ENCODE assay signal across 9 cellular contexts in the genomic region with DNA sequence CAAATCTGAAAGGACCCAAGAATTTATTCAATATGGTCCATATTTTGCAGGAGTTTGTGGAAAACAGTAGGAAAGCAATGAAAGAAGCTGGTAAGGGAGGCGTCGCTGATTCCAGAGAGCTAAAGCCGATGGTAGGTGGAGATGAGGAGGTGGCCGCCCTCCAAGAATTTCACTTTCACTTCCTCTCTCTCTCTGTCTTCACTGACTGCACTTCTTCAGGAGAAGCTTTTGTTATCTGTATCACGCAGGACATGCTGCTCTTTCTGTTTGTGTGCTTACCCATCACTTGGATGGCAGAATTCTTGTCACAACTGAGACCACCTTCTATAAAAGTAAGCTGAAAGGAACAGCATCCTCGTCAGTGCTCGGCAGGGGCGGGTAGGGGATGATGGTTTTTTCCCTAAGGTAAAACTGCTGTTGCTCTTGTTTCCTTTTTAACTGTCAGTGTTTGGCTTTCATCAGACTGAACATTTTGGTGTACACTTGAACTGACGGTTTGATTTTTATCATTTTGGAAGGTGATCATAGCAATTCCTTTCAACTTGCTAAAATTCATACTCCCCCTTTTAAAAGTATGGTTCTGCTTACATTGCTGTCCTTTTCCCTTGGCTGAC.
DNase-seq lines count a peak whose midpoint lies in the region; ATAC-seq and TF ChIP-seq lines count a peak whose summit lies in the region.
"Had no signal": no experiment of that assay in that cellular context is flagged by ENCODE, and none has a peak within 500 bp of the region (broad histone marks: within the 10 kb centered on the region; RNA-seq: fewer than 3 reads in every experiment).

No MANE protein-coding gene starts in this region.

- intact Hi-C loops in gastrocnemius medialis (cut with DNase I; ENCODE audit: low total_unique reads) = no loop called here

- ATAC-seq in HG02763 (IDR thresholded peaks at IDR 0.05; ENCODE audit: unreplicated experiment) (peak; percentile 98), gastrocnemius medialis (no peak)

- DNase-seq in NK-92 treated with Interleukin-12 subunit alpha and Interleukin-12 subunit beta, amount 100 ng/mL, for 24 hours (lab: John Stamatoyannopoulos, UW) = peak; percentile 15
- DNase-seq in NK-92 (lab: John Stamatoyannopoulos, UW; ENCODE audit: unreplicated experiment) = no peak
- DNase-seq in NOMO-1 treated with dmso at 0.1 percent for 144 hours (lab: John Stamatoyannopoulos, UW; ENCODE audit: unreplicated experiment) = peak; percentile 77
- DNase-seq in T47D (ENCODE audit: low read depth in 1 of 2, low spot score in 1 of 2) = peak; percentile 15 to 54
- peak; percentile 5 to 22 for DNase-seq in gastrocnemius medialis
- DNase-seq in NCI-H748 (lab: John Stamatoyannopoulos, UW; ENCODE audit: unreplicated experiment) = no peak
- DNase-seq in nephron progenitor cell = no peak

- no peak for TF ChIP-seq POLR2A in gastrocnemius medialis (IDR thresholded peaks at IDR 0.05)

- peaks cover 26% of the 10 kb centered on the region for H3K36me3 Mint-ChIP-seq in nephron progenitor cell (ENCODE audit: low read depth)

- no peak overlapping the region for H3K27ac ChIP-seq in gastrocnemius medialis
- H3K27ac ChIP-seq: 22Rv1 had no signal

- H3K27ac Mint-ChIP-seq in nephron progenitor cell = no peak overlapping the region

- H3K4me1 Mint-ChIP-seq in nephron progenitor cell = no peaks in the 10 kb centered on the region

- no peak for TF ChIP-seq CTCF in gastrocnemius medialis (IDR thresholded peaks at IDR 0.05 in 4 of 5, conservative IDR thresholded peaks at IDR 0.05 in 1 of 5)
- TF ChIP-seq CTCF in nephron progenitor cell (IDR thresholded peaks at IDR 0.05) = no peak

- no peaks in the 10 kb centered on the region for H3K27me3 ChIP-seq in gastrocnemius medialis

- no peaks in the 10 kb centered on the region for H3K9me3 ChIP-seq in gastrocnemius medialis

- H3K9me3 Mint-ChIP-seq in nephron progenitor cell = no peaks in the 10 kb centered on the region

- H3K4me3 ChIP-seq in gastrocnemius medialis = no peak overlapping the region

- in situ Hi-C loops in T47D (cut with HindIII; ENCODE audit: low pct_unique_long_range_greater_than_20kb, low sequenced_read_pairs) (no loop called here), gastrocnemius medialis (cut with MboI; ENCODE audit: low sequenced_read_pairs in 4 of 4) (loop anchor here in 1 of 4 donors (25.0 kb wide), 1 partner anchor 98 kb away; no protein-coding TSS in a partner anchor)

- H3K4me1 ChIP-seq in gastrocnemius medialis = no peaks in the 10 kb centered on the region

- no peak overlapping the region for H3K4me3 Mint-ChIP-seq in nephron progenitor cell

- H3K27me3 Mint-ChIP-seq in nephron progenitor cell (ENCODE audit: low read depth, poor library complexity) = no peaks in the 10 kb centered on the region

- no peaks in the 10 kb centered on the region for H3K36me3 ChIP-seq in gastrocnemius medialis

Comparison
In these comparisons a context has a peak if more than half of its experiments do, and no peak if none do; other contexts are left out.
1. DNase-seq: peak in NK-92 treated with Interleukin-12 subunit alpha and Interleukin-12 subunit beta, amount 100 ng/mL, for 24 hours (single experiment), NOMO-1 treated with dmso at 0.1 percent for 144 hours (single experiment), T47D (2 of 2) and gastrocnemius medialis (2 of 2); none in NK-92 (single experiment), NCI-H748 (single experiment) and nephron progenitor cell (single experiment).